9 cellular contexts compared by ENCODE assay signal in the genomic region with DNA sequence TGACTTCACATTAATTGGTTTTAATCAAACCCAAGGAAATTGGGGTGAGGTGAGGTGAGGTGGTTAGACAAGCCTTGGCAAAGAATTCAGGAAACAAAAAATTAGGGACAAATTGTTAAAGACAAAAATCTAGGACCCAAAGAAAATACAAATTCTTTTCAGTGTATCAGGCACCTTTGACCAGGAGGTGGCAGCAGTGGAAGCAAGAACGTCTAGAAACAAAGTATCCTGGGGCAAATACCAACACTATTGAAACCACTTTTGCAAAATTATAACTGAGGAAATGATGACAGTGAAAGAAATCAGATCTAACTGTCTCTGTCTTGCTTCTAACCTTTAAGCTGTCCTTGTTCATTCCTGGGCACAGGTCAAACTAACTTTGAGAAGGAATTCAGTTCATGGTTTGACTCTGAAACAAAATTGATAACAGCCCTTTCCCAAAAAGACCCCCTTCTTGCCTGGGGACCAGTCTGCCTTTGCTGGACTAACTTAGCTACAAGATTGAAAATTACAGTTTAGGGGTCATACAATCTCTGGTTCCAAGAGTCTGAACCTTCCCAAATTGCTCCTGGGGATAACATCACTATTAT. TPM values are rescaled to one million over a fixed set of nuclear protein-coding genes. Genes with fewer than 3 reads are reported as not detected.
A peak's percentile ranks its signal among the peaks of the same experiment; 100 is the strongest.
DNase-seq lines count a peak whose midpoint lies in the region; ATAC-seq and TF ChIP-seq lines count a peak whose summit lies in the region.
"Had no signal": no experiment of that assay in that cellular context is flagged by ENCODE, and none has a peak within 500 bp of the region (broad histone marks: within the 10 kb centered on the region; RNA-seq: fewer than 3 reads in every experiment).

No MANE protein-coding gene starts in this region.

- no peaks in the 10 kb centered on the region for H3K36me3 Mint-ChIP-seq in activated CD4-positive, alpha-beta T cell treated with anti-CD3 and anti-CD28 coated beads, Interleukin-2, amount 10 ng/mL, durations not matched to agents 24 days and 14 days (ENCODE audit: low read depth)
- H3K36me3 Mint-ChIP-seq in osteocyte (ENCODE audit: unreplicated experiment) = no peaks in the 10 kb centered on the region

- H3K4me3 ChIP-seq in AG09309 (ENCODE audit: control insufficient read depth, low read depth, low read length) (no peak overlapping the region), NB4 (ENCODE audit: low read depth, low read length) (no peak overlapping the region), esophagus muscularis mucosa (no peak overlapping the region)

- no peak overlapping the region for H3K4me3 Mint-ChIP-seq in activated CD4-positive, alpha-beta T cell treated with anti-CD3 and anti-CD28 coated beads, Interleukin-2, amount 10 ng/mL, durations not matched to agents 24 days and 14 days
- no peak overlapping the region for H3K4me3 Mint-ChIP-seq in osteocyte (ENCODE audit: unreplicated experiment)

- H3K27ac ChIP-seq in esophagus muscularis mucosa (replicated peaks in 1 of 4) = no peak overlapping the region

- no peak for TF ChIP-seq EP300 in esophagus muscularis mucosa (IDR thresholded peaks at IDR 0.05)

- H3K9me3 ChIP-seq in esophagus muscularis mucosa = no peaks in the 10 kb centered on the region

- ATAC-seq in HG03521 (IDR thresholded peaks at IDR 0.05; ENCODE audit: unreplicated experiment) (no peak), HG03342 (IDR thresholded peaks at IDR 0.05; ENCODE audit: unreplicated experiment) (no peak)

- no peak for TF ChIP-seq POLR2A in NB4 (IDR thresholded peaks at IDR 0.05; ENCODE audit: extremely low read depth, insufficient read length)
- TF ChIP-seq POLR2A in esophagus muscularis mucosa (IDR thresholded peaks at IDR 0.05; ENCODE audit: low read depth) = no peak

- no peaks in the 10 kb centered on the region for H3K4me1 Mint-ChIP-seq in activated CD4-positive, alpha-beta T cell treated with anti-CD3 and anti-CD28 coated beads, Interleukin-2, amount 10 ng/mL, durations not matched to agents 24 days and 14 days
- no peaks in the 10 kb centered on the region for H3K4me1 Mint-ChIP-seq in osteocyte (ENCODE audit: unreplicated experiment)

- TF ChIP-seq CTCF in AG09309 (IDR thresholded peaks at IDR 0.05; ENCODE audit: control insufficient read depth, insufficient read depth, low read depth, low read length, missing control alignments) (peak; percentile 73), GM12873 (IDR thresholded peaks at IDR 0.05; ENCODE audit: insufficient read depth, low read depth, low read length, missing control alignments) (peak; percentile 73), NB4 (IDR thresholded peaks at IDR 0.05; ENCODE audit: low read depth, low read length) (peak; percentile 73), esophagus muscularis mucosa (IDR thresholded peaks at IDR 0.05) (peak; percentile 69 to 73 (median 72)), osteocyte (IDR thresholded peaks at IDR 0.05) (peak; percentile 83)

- DNase-seq in AG09309 (ENCODE audit: low read depth) = no peak
- peak; percentile 48 for DNase-seq in NB4 (ENCODE audit: low read depth)
- peak; percentile 82 for DNase-seq in activated CD4-positive, alpha-beta T cell treated with anti-CD3 and anti-CD28 coated beads, Interleukin-2, amount 10 ng/mL, durations not matched to agents 24 days and 14 days
- DNase-seq in esophagus muscularis mucosa (ENCODE audit: extremely low spot score) = no peak
- DNase-seq in osteocyte (ENCODE audit: extremely low spot score, unreplicated experiment) = no peak

- intact Hi-C loops in activated CD4-positive, alpha-beta T cell treated with anti-CD3 and anti-CD28 coated beads, Interleukin-2, amount 10 ng/mL, durations not matched to agents 24 days and 14 days (cut with micrococcal nuclease) = loop anchor here (1.0 to 10.0 kb wide), 4 partner anchors 27 to 1482 kb away; no protein-coding TSS in a partner anchor
- intact Hi-C loops in esophagus muscularis mucosa (cut with DNase I) = loop anchor here (2.0 to 5.0 kb wide), 2 partner anchors 112 to 196 kb away; no protein-coding TSS in a partner anchor

- H3K27ac Mint-ChIP-seq in activated CD4-positive, alpha-beta T cell treated with anti-CD3 and anti-CD28 coated beads, Interleukin-2, amount 10 ng/mL, durations not matched to agents 24 days and 14 days = no peak overlapping the region
- H3K27ac Mint-ChIP-seq in osteocyte (ENCODE audit: unreplicated experiment) = no peak overlapping the region

- H3K9me3 Mint-ChIP-seq in activated CD4-positive, alpha-beta T cell treated with anti-CD3 and anti-CD28 coated beads, Interleukin-2, amount 10 ng/mL, durations not matched to agents 24 days and 14 days = no peaks in the 10 kb centered on the region
- H3K9me3 Mint-ChIP-seq in osteocyte (ENCODE audit: unreplicated experiment) = peaks cover 5% of the 10 kb centered on the region

- H3K27me3 ChIP-seq in esophagus muscularis mucosa = no peaks in the 10 kb centered on the region

- H3K4me1 ChIP-seq in esophagus muscularis mucosa = no peaks in the 10 kb centered on the region

- no peaks in the 10 kb centered on the region for H3K36me3 ChIP-seq in esophagus muscularis mucosa

- WGBS in esophagus muscularis mucosa = 0% methylated on average over 1 of the region's 1 CpG

- H3K27me3 Mint-ChIP-seq in activated CD4-positive, alpha-beta T cell treated with anti-CD3 and anti-CD28 coated beads, Interleukin-2, amount 10 ng/mL, durations not matched to agents 24 days and 14 days = peaks cover 14% of the 10 kb centered on the region
- H3K27me3 Mint-ChIP-seq in osteocyte (ENCODE audit: unreplicated experiment) = peaks cover 43% of the 10 kb centered on the region

RNA-seq across cellular contexts. Expression of gene ALKBH8, which starts 11.1 kb away (rescaled TPM):
- 13.3 and 15.0 TPM in 2 replicates for total RNA-seq in activated CD4-positive, alpha-beta T cell treated with anti-CD3 and anti-CD28 coated beads, Interleukin-2, amount 10 ng/mL, durations not matched to agents 24 days and 14 days
- total RNA-seq in esophagus muscularis mucosa (1 to 10 TPM; 4.1 to 5.8 (median 5.4) TPM), osteocyte (5.0 and 7.0 TPM in 2 replicates)

RNA-seq across cellular contexts. Expression of gene ELMOD1, which starts 14.4 kb away (rescaled TPM):
- total RNA-seq in activated CD4-positive, alpha-beta T cell treated with anti-CD3 and anti-CD28 coated beads, Interleukin-2, amount 10 ng/mL, durations not matched to agents 24 days and 14 days = not detected in 2 replicates
- total RNA-seq in esophagus muscularis mucosa (1 to 10 TPM in 1 of 4 donors, under 1 TPM in 3; 0.39 to 1.7 (median 0.54) TPM), osteocyte (not detected in 2 replicates)
- total RNA-seq: glomerular endothelial cell had no signal

Comparison
In these comparisons a context has a peak if more than half of its experiments do, and no peak if none do; other contexts are left out.
1. DNase-seq: peak in NB4 (single experiment) and activated CD4-positive, alpha-beta T cell treated with anti-CD3 and anti-CD28 coated beads, Interleukin-2, amount 10 ng/mL, durations not matched to agents 24 days and 14 days (single experiment); none in AG09309 (single experiment), esophagus muscularis mucosa (single experiment) and osteocyte (single experiment).
2. Peak in every context shown above with its lines, with median percentiles within 50 percentile points of each other: CTCF ChIP-seq.